ENCODE assay signal across 18 cellular contexts in genomic region chr16:84919267-84919666, GRCh38.
"Had no signal": no experiment of that assay in that cellular context is flagged by ENCODE, and none has a peak within 500 bp of the region (broad histone marks: within the 10 kb centered on the region; RNA-seq: fewer than 3 reads in every experiment).

No MANE protein-coding gene starts in this region.

- H3K27me3 ChIP-seq: hepatocyte had no signal

- H3K27ac ChIP-seq: epithelial cell of prostate, hepatocyte, SK-N-MC, thoracic aorta had no signal

- DNase-seq: activated CD4-positive, alpha-beta T cell treated with anti-CD3 and anti-CD28 coated beads, Interleukin-2, amount 50 U/mL, for 4 hours; activated CD4-positive, CD25-positive, alpha-beta regulatory T cell treated with anti-CD3 and anti-CD28 coated beads, Interleukin-2, amount 50 U/mL, for 72 hours; activated naive CD4-positive, alpha-beta T cell treated with anti-CD3 and anti-CD28 coated beads, Interleukin-2, amount 10 ng/mL, durations not matched to agents 7 days and 5 days; activated T-cell treated with anti-CD3 and anti-CD28 coated beads, Interleukin-2, amount 50 U/mL, for 1 hour; dermis blood vessel endothelial cell; effector memory CD8-positive, alpha-beta T cell; islet precursor cell; natural killer cell; nucleus accumbens; posterior cingulate gyrus; stimulated activated CD4-positive, alpha-beta T cell treated with anti-CD3 and anti-CD28 coated beads, Interleukin-12 subunit alpha, Interleukin-12 subunit beta, amount 100 ng/mL, for 4 hours; stimulated activated CD4-positive, alpha-beta T cell treated with anti-CD3 and anti-CD28 coated beads, Interleukin-2, amount 100 ng/mL, for 24 hours; T-helper 1 cell had no signal

- ATAC-seq: effector memory CD8-positive, alpha-beta T cell; left lobe of liver; natural killer cell had no signal

- H3K4me3 ChIP-seq: hepatocyte, SK-N-MC, thoracic aorta had no signal

- H3K36me3 ChIP-seq: thoracic aorta had no signal

- H3K9me3 ChIP-seq: thoracic aorta had no signal
